Comparison of ENCODE assay signal across 21 cellular contexts in the genomic region with DNA sequence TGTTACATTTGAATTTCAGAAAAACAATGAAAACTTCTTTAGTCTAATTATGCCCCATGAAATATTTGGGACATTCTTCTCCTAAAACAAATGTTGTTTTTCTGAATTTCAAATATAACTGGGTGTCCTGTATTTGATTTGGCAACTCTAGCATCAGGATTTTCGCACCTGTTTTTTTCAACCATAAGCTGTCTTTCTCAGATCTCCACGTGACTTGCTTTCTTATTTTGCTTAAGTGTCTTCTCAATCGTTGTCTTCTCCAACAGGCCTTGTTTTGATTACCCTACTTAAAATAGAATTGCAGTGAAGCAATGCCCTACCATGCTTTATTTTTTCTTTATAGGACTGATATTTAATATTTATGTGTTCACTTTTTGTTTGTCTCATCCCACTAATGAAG.
"Had no signal": no experiment of that assay in that cellular context is flagged by ENCODE, and none has a peak within 500 bp of the region (broad histone marks: within the 10 kb centered on the region; RNA-seq: fewer than 3 reads in every experiment).

No MANE protein-coding gene starts in this region.

- H3K27me3 ChIP-seq: MG63, SJCRH30 had no signal

- H3K27ac ChIP-seq: RWPE1, SJCRH30 had no signal

- DNase-seq: IMR-90, Karpas-422, KG1, MG63, NCI-H1092 treated with DMSO at 0.1 percent for 48 hours, NCI-H1436, NCI-H187, NCI-H2029, NCI-H2081 treated with DMSO at 0.1 percent for 48 hours, NCI-H2171, NCI-H226, NCI-H446 treated with DMSO at 0.1 percent for 48 hours, NCI-H510A treated with DMSO at 0.1 percent for 48 hours, NCI-H526, NCI-H748 treated with DMSO at 0.1 percent for 48 hours, PC-3, SHP77 treated with DMSO at 0.1 percent for 48 hours, SJCRH30 had no signal

- H3K9me3 ChIP-seq: MG63, SJCRH30 had no signal

- H3K4me1 ChIP-seq: SJCRH30 had no signal

- ATAC-seq: Panc1, PC-3, SK-N-SH treated with all-trans-retinoic acid at 6 μM for 48 hours had no signal

- H3K36me3 ChIP-seq: MG63, SJCRH30 had no signal

- H3K4me3 ChIP-seq: MG63, SJCRH30 had no signal
